ENCODE assay signal across 7 cellular contexts in the genomic region with DNA sequence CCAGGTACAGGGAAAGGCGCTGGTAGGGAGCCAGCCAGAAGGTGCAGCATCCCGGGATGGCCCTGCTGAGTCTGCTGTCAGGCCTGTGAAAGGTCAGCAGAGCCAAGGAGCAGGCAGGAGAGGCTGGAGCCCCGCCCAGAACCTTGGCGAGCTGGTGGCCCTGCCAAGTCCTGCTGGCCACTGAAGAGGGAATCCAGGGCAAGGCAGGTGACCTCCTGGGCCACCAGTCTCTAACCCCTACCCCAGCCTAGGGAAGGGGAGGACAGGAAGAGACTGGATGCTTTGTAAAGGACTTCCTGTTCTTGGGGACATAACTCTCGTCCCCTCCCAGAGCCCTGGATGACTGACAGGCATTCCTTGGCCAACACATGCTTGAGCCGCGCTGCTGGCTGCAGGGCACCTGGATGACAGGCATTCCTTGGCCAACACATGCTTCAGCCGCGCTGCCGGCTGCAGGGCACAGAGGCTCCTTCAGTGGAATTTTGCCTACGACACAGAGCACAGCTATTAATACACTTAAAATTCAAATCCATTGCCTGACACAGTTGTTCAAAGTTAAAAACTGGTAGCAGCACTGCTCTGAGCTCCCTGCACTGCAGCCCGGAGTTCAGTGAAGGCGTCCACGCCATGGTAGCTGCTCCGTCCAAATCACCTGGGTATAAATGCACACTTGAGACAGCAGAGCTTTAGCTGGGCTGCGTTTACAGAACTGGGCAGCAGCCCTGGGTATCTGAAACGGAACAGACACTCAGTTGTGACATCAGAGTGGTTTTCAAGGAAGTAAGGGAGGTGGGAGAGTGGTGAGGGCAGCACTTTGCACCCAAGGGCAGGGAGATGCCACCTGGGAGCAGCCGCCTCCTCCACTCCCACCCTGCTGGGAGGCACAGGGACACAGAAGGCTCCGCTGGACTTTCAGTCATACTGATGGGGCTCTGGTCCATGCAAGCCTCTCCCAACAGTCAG. TPM values are rescaled to one million over a fixed set of nuclear protein-coding genes. Genes with fewer than 3 reads are reported as not detected.
DNase-seq lines count a peak whose midpoint lies in the region; ATAC-seq and TF ChIP-seq lines count a peak whose summit lies in the region.
"Had no signal": no experiment of that assay in that cellular context is flagged by ENCODE, and none has a peak within 500 bp of the region (broad histone marks: within the 10 kb centered on the region; RNA-seq: fewer than 3 reads in every experiment).

No MANE protein-coding gene starts in this region.

- H4K20me1 ChIP-seq in H9 (ENCODE audit: control insufficient read depth, insufficient read depth, insufficient read length) = no peaks in the 10 kb centered on the region

- H3K36me3 Mint-ChIP-seq in H9 (ENCODE audit: insufficient read depth in 1 of 3, low read depth in 3 of 3) (peaks cover 11 to 38% (median 33%) of the 10 kb centered on the region in 3 experiments; a peak in 6 of 7 replicates), naive B cell (peaks cover 0 to 5% of the 10 kb centered on the region in 2 donors)
- peaks cover 41% of the 10 kb centered on the region for H3K36me3 Mint-ChIP-seq in activated CD8-positive, alpha-beta T cell treated with anti-CD3 and anti-CD28 coated beads for 36 hours (ENCODE audit: low read depth)

- no peak overlapping the region for H4K91ac ChIP-seq in H9 (ENCODE audit: insufficient read length, low read depth, low read length)

- no peaks in the 10 kb centered on the region for H3K9me3 ChIP-seq in H9 (ENCODE audit: control insufficient read depth, low read depth, low read length)

- no peak overlapping the region for H3K23ac ChIP-seq in H9 (ENCODE audit: insufficient read length, low read depth, low read length)

- intact Hi-C loops in activated CD8-positive, alpha-beta T cell treated with anti-CD3 and anti-CD28 coated beads for 36 hours (cut with micrococcal nuclease) = no loop called here

- peaks cover 6% of the 10 kb centered on the region for H3K79me1 ChIP-seq in H9 (ENCODE audit: insufficient read depth, low read depth, low read length, poor library complexity, severe bottlenecking)

- peaks cover 8% of the 10 kb centered on the region for H3K23me2 ChIP-seq in H9 (ENCODE audit: insufficient read length, low read depth, low read length, poor library complexity, severe bottlenecking)

- CTCF ChIA-PET in activated CD8-positive, alpha-beta T cell treated with anti-CD3 and anti-CD28 coated beads for 36 hours (lab: Charles Lee) = no interaction called here

- DNase-seq in H9 (no peak), naive B cell (no peak), HPDE6-E6E7 (ENCODE audit: extremely low spot score) (no peak), KG1 (lab: John Stamatoyannopoulos, UW) (no peak)
- no peak for DNase-seq in activated CD8-positive, alpha-beta T cell treated with anti-CD3 and anti-CD28 coated beads for 36 hours

- no peak overlapping the region for H2BK20ac ChIP-seq in H9 (ENCODE audit: low read depth, low read length, poor library complexity, severe bottlenecking)

- H2BK5ac ChIP-seq in H9 (ENCODE audit: insufficient read length, low read length) = no peak overlapping the region

- no peak overlapping the region for H3T11ph ChIP-seq in H9 (ENCODE audit: low read length)

- H3K56ac ChIP-seq in H9 (ENCODE audit: insufficient read length, low read depth, low read length) = no peak overlapping the region

- H2BK120ac ChIP-seq in H9 (ENCODE audit: low read depth, low read length, poor library complexity, severe bottlenecking) = no peak overlapping the region

- H2BK15ac ChIP-seq in H9 (ENCODE audit: low read depth, low read length) = no peak overlapping the region

- H3K18ac ChIP-seq in H9 (ENCODE audit: insufficient read length, low read depth, low read length) = no peak overlapping the region

- no peak overlapping the region for H2AK5ac ChIP-seq in H9 (ENCODE audit: insufficient read length, low read length)

- H3K9ac ChIP-seq in H9 (ENCODE audit: extremely low read depth, insufficient read length, low read length) = no peak overlapping the region

- no peak overlapping the region for H4K8ac ChIP-seq in H9 (replicated peaks; ENCODE audit: insufficient read length, low read depth, low read length)

- H3K27me3 Mint-ChIP-seq in H9 (ENCODE audit: low read depth) (no peaks in the 10 kb centered on the region; the same call in 1 of the 2 replicates), naive B cell (no peaks in the 10 kb centered on the region)
- no peaks in the 10 kb centered on the region for H3K27me3 Mint-ChIP-seq in activated CD8-positive, alpha-beta T cell treated with anti-CD3 and anti-CD28 coated beads for 36 hours

- peaks cover 13 to 18% of the 10 kb centered on the region in 2 experiments for H3K4me1 Mint-ChIP-seq in H9
- peaks cover 22% of the 10 kb centered on the region for H3K4me1 Mint-ChIP-seq in activated CD8-positive, alpha-beta T cell treated with anti-CD3 and anti-CD28 coated beads for 36 hours (ENCODE audit: low read depth)
- peaks cover 13 to 21% (median 17%) of the 10 kb centered on the region in 3 donors for H3K4me1 Mint-ChIP-seq in naive B cell

- H3K27ac Mint-ChIP-seq in H9 (peak overlapping the region in 2 of 3 experiments; percentile 19 to 61; a peak in 2 of 7 replicates), naive B cell (peak overlapping the region in 2 of 6 donors; percentile 21 to 73)
- peak overlapping the region; percentile 25 for H3K27ac Mint-ChIP-seq in activated CD8-positive, alpha-beta T cell treated with anti-CD3 and anti-CD28 coated beads for 36 hours

- no peak overlapping the region for H3K4ac ChIP-seq in H9 (ENCODE audit: low read depth, low read length)

- no peak for TF ChIP-seq CTCF in H9 (conservative IDR thresholded peaks at IDR 0.05)
- TF ChIP-seq CTCF in activated CD8-positive, alpha-beta T cell treated with anti-CD3 and anti-CD28 coated beads for 36 hours (IDR thresholded peaks at IDR 0.05) = no peak

- H3K27ac ChIP-seq in H9 (ENCODE audit: insufficient read length, low read depth, low read length) = no peak overlapping the region

- peak overlapping the region; percentile 75 for H3K4me2 ChIP-seq in H9 (ENCODE audit: insufficient read depth, insufficient read length, low read length)

- WGBS in H9 (ENCODE audit: extremely low coverage, insufficient read length, low lambda C conversion rate) = no CpG with 5 or more reads among the region's 19 CpGs

- peak overlapping the region; percentile 77 to 86 for H3K4me3 Mint-ChIP-seq in H9
- peak overlapping the region; percentile 84 for H3K4me3 Mint-ChIP-seq in activated CD8-positive, alpha-beta T cell treated with anti-CD3 and anti-CD28 coated beads for 36 hours
- H3K4me3 Mint-ChIP-seq in naive B cell = peak overlapping the region; percentile 36 to 86 (median 78)

- H4K5ac ChIP-seq in H9 (ENCODE audit: insufficient read length, low read depth, low read length) = no peak overlapping the region

- POLR2A ChIA-PET in activated CD8-positive, alpha-beta T cell treated with anti-CD3 and anti-CD28 coated beads for 36 hours (lab: Charles Lee) = interaction anchor here (10.2 kb wide), 1 partner anchor 58 kb away, joined by 95 read pairs; the partner anchor contains the start of gene TRAF7

- H2BK12ac ChIP-seq in H9 (ENCODE audit: insufficient read length, low read depth, low read length) = no peak overlapping the region

- no peaks in the 10 kb centered on the region for H3K9me3 Mint-ChIP-seq in H9
- H3K9me3 Mint-ChIP-seq in activated CD8-positive, alpha-beta T cell treated with anti-CD3 and anti-CD28 coated beads for 36 hours = no peaks in the 10 kb centered on the region
- H3K9me3 Mint-ChIP-seq in naive B cell = no peaks in the 10 kb centered on the region

- H3K27me3 ChIP-seq in H9 (ENCODE audit: insufficient read depth, low read length) = no peaks in the 10 kb centered on the region

- peaks cover 6% of the 10 kb centered on the region; the same call in 1 of the 2 replicates for H3K79me2 ChIP-seq in H9 (ENCODE audit: insufficient read depth, low read length)

- ATAC-seq in activated CD8-positive, alpha-beta T cell treated with anti-CD3 and anti-CD28 coated beads for 36 hours = no peak
- ATAC-seq in naive B cell (ENCODE audit: low read depth in 2 of 2) = no peak
- ATAC-seq in GM21423 (IDR thresholded peaks at IDR 0.05; ENCODE audit: unreplicated experiment) = no peak

- H2AFZ ChIP-seq in H9 (ENCODE audit: low read length) = no peak overlapping the region

- H3K14ac ChIP-seq in H9 (ENCODE audit: insufficient read depth, low read length) = no peak overlapping the region

- no peaks in the 10 kb centered on the region for H3K4me1 ChIP-seq in H9 (ENCODE audit: insufficient read depth, low read length)

RNA-seq across cellular contexts. Expression of gene BRICD5, which starts 2.0 kb away (rescaled TPM):
- 10.8 and 11.9 TPM in 2 replicates for total RNA-seq in H9 (2021)
- 1 to 10 TPM; 6.6 to 6.9 TPM for total RNA-seq in activated CD8-positive, alpha-beta T cell treated with anti-CD3 and anti-CD28 coated beads for 36 hours
- polyA plus RNA-seq in naive B cell (ENCODE audit: low read depth in 6 of 6) = under 1 TPM in 2 of 6 donors, not detected in 4; 0.48 to 0.49 TPM

RNA-seq across cellular contexts. Expression of gene PGP, which starts 2.0 kb away (rescaled TPM):
- total RNA-seq in H9 (2021) = 37.4 and 38.3 TPM in 2 replicates
- total RNA-seq in activated CD8-positive, alpha-beta T cell treated with anti-CD3 and anti-CD28 coated beads for 36 hours = 10 to 100 TPM; 19.8 to 20.1 TPM
- 10 to 100 TPM in 2 of 6 donors, 1 to 10 TPM in 4; 5.7 to 11.0 (median 9.5) TPM for polyA plus RNA-seq in naive B cell (ENCODE audit: low read depth in 6 of 6)

RNA-seq across cellular contexts. Expression of gene MLST8, which starts 7.4 kb away (rescaled TPM):
- total RNA-seq in H9 (2021) = 74.5 and 75.9 TPM in 2 replicates
- 10 to 100 TPM; 70.0 to 70.7 TPM for total RNA-seq in activated CD8-positive, alpha-beta T cell treated with anti-CD3 and anti-CD28 coated beads for 36 hours
- 10 to 100 TPM; 28.1 to 43.1 (median 33.4) TPM for polyA plus RNA-seq in naive B cell (ENCODE audit: low read depth in 6 of 6)

RNA-seq across cellular contexts. Expression of gene E4F1, which starts 10.7 kb away (rescaled TPM):
- 35.9 and 37.6 TPM in 2 replicates for total RNA-seq in H9 (2021)
- 10 to 100 TPM; 19.4 to 21.1 TPM for total RNA-seq in activated CD8-positive, alpha-beta T cell treated with anti-CD3 and anti-CD28 coated beads for 36 hours
- 10 to 100 TPM in 2 of 6 donors, 1 to 10 TPM in 4; 6.4 to 16.1 (median 8.9) TPM for polyA plus RNA-seq in naive B cell (ENCODE audit: low read depth in 6 of 6)

RNA-seq across cellular contexts. Expression of gene CASKIN1, which starts 16.2 kb away (rescaled TPM):
- 7.9 and 9.3 TPM in 2 replicates for total RNA-seq in H9 (2021)
- 1 to 10 TPM; 4.4 to 7.2 TPM for total RNA-seq in activated CD8-positive, alpha-beta T cell treated with anti-CD3 and anti-CD28 coated beads for 36 hours
- polyA plus RNA-seq in naive B cell (ENCODE audit: low read depth in 6 of 6) = not detected
- total RNA-seq: subcutaneous adipose tissue had no signal
